ENCODE assay signal across 1 cellular context in the genomic region with DNA sequence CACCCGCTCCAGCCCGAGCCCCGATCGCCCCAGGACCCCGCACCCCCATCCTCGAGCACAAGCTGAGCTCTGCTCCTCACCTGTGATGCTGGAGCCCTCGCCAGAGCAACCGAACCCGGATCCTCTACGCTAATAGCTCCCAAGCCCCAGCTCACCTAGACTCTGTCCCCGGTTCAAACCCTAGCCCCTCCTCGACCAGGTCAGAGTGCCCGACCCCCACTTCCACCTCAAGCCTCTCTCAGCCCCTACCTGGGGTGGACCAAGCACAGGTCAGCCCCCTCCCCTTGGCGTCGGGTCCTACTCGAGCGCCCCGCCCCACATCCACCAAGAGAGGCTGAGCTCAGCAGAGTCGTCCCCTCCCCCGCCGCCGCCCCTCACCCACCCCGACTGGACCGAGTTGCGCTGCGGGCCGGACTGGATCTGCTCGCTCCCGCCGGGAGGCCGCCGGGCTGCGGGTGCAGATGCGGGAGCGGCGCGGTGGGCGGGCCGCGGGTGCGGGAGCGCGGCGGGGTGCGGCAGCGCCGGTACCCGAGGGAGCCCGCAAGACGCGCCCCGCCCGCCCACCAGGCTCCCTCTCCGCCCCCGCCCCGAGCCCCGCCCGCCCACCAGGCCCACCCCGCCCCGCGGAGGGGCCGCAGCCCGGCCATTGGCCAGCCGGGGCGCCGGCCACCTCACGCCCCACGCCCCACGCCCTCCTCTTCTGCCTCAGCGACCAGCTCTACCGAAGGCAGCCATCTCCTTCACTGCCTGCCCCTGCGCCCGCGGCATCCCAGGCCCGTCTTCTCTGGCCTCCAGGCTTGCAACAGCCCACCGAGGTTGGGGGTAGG.
TF ChIP-seq lines count a peak whose summit lies in the region.

No MANE protein-coding gene starts in this region.

TF ChIP-seq in H1, 55 proteins besides CTCF, POLR2A, EP300 and RAD21:
- peak; percentile 41; the same call in 1 of the 2 replicates for TF ChIP-seq TBP (IDR thresholded peaks at IDR 0.05; ENCODE audit: low read depth, low read length)
- 0 out of 2 replicates have a peak, but pooled peaks have one; percentile 10 for TF ChIP-seq POLR2AphosphoS5 (IDR thresholded peaks at IDR 0.05; ENCODE audit: low read depth, low read length)
- peak; percentile 7; the same call in 1 of the 2 replicates for TF ChIP-seq PHF8 (conservative IDR thresholded peaks at IDR 0.05; ENCODE audit: low read depth, low read length)
- TF ChIP-seq SUZ12 (IDR thresholded peaks at IDR 0.05; ENCODE audit: low read length): no peak
- no peak for TF ChIP-seq RNF2 (IDR thresholded peaks at IDR 0.05; ENCODE audit: borderline replicate concordance, low read depth, low read length, missing control alignments, poor library complexity, severe bottlenecking)
- no peak for TF ChIP-seq FOSL1 (IDR thresholded peaks at IDR 0.05; ENCODE audit: insufficient read depth, low read depth, low read length)
- no peak for TF ChIP-seq CREB1 (IDR thresholded peaks at IDR 0.05)
- TF ChIP-seq YY1 (IDR thresholded peaks at IDR 0.05; ENCODE audit: low read depth, low read length): 0 out of 2 replicates have a peak, but pooled peaks have one; percentile 35
- TF ChIP-seq, protein P1, sequence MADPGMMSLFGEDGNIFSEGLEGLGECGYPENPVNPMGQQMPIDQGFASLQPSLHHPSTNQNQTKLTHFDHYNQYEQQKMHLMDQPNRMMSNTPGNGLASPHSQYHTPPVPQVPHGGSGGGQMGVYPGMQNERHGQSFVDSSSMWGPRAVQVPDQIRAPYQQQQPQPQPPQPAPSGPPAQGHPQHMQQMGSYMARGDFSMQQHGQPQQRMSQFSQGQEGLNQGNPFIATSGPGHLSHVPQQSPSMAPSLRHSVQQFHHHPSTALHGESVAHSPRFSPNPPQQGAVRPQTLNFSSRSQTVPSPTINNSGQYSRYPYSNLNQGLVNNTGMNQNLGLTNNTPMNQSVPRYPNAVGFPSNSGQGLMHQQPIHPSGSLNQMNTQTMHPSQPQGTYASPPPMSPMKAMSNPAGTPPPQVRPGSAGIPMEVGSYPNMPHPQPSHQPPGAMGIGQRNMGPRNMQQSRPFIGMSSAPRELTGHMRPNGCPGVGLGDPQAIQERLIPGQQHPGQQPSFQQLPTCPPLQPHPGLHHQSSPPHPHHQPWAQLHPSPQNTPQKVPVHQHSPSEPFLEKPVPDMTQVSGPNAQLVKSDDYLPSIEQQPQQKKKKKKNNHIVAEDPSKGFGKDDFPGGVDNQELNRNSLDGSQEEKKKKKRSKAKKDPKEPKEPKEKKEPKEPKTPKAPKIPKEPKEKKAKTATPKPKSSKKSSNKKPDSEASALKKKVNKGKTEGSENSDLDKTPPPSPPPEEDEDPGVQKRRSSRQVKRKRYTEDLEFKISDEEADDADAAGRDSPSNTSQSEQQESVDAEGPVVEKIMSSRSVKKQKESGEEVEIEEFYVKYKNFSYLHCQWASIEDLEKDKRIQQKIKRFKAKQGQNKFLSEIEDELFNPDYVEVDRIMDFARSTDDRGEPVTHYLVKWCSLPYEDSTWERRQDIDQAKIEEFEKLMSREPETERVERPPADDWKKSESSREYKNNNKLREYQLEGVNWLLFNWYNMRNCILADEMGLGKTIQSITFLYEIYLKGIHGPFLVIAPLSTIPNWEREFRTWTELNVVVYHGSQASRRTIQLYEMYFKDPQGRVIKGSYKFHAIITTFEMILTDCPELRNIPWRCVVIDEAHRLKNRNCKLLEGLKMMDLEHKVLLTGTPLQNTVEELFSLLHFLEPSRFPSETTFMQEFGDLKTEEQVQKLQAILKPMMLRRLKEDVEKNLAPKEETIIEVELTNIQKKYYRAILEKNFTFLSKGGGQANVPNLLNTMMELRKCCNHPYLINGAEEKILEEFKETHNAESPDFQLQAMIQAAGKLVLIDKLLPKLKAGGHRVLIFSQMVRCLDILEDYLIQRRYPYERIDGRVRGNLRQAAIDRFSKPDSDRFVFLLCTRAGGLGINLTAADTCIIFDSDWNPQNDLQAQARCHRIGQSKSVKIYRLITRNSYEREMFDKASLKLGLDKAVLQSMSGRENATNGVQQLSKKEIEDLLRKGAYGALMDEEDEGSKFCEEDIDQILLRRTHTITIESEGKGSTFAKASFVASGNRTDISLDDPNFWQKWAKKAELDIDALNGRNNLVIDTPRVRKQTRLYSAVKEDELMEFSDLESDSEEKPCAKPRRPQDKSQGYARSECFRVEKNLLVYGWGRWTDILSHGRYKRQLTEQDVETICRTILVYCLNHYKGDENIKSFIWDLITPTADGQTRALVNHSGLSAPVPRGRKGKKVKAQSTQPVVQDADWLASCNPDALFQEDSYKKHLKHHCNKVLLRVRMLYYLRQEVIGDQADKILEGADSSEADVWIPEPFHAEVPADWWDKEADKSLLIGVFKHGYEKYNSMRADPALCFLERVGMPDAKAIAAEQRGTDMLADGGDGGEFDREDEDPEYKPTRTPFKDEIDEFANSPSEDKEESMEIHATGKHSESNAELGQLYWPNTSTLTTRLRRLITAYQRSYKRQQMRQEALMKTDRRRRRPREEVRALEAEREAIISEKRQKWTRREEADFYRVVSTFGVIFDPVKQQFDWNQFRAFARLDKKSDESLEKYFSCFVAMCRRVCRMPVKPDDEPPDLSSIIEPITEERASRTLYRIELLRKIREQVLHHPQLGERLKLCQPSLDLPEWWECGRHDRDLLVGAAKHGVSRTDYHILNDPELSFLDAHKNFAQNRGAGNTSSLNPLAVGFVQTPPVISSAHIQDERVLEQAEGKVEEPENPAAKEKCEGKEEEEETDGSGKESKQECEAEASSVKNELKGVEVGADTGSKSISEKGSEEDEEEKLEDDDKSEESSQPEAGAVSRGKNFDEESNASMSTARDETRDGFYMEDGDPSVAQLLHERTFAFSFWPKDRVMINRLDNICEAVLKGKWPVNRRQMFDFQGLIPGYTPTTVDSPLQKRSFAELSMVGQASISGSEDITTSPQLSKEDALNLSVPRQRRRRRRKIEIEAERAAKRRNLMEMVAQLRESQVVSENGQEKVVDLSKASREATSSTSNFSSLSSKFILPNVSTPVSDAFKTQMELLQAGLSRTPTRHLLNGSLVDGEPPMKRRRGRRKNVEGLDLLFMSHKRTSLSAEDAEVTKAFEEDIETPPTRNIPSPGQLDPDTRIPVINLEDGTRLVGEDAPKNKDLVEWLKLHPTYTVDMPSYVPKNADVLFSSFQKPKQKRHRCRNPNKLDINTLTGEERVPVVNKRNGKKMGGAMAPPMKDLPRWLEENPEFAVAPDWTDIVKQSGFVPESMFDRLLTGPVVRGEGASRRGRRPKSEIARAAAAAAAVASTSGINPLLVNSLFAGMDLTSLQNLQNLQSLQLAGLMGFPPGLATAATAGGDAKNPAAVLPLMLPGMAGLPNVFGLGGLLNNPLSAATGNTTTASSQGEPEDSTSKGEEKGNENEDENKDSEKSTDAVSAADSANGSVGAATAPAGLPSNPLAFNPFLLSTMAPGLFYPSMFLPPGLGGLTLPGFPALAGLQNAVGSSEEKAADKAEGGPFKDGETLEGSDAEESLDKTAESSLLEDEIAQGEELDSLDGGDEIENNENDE (IDR thresholded peaks at IDR 0.05; ENCODE audit: insufficient replicate concordance, low read length): no peak
- TF ChIP-seq KDM4A (IDR thresholded peaks at IDR 0.05; ENCODE audit: low read depth, low read length, severe bottlenecking): peak; percentile 51
- no peak for TF ChIP-seq SRF (IDR thresholded peaks at IDR 0.05; ENCODE audit: low read depth, low read length)
- peak; percentile 24; the same call in 1 of the 2 replicates for TF ChIP-seq MAX (IDR thresholded peaks at IDR 0.05)
TF ChIP-seq in H1: peak in this region for 6.
